In the genomic region with DNA sequence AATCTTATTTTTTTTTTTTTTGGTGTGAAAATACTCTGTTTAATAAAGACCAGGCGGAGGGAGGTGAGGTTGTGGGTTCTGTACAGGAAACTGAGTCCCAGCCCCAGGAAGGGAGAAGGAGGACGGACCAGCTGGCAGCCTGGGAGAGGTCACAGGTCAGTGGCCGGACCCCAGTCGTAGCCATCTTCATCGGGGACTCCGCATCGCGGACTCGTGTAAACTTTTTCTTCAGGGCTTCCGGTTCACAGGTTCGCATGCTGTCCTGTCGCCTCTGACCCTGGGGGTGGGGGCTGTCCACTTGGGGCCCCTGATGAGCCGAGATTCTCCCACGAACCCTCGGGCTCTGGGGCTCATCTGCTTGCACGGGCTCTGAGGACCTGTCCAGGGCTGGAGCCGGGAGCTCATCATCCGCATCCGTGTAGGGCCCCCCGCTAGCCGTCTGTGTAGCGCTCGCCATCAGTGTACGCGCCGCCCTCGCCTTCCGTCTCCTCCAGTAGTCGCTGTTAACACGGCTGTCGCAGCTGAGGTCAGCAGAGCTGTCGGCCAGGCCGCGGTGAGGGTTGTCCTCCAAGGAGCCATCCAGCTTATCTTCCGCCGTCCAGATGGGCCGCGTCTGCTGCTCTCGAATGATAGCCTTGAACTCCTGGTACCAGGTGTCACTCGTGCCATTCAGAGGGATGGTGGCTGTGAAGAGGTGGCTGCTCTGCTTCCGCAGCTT, we compare ENCODE assay signal across 24 cellular contexts.
A peak's percentile ranks its signal among the peaks of the same experiment; 100 is the strongest.
DNase-seq lines count a peak whose midpoint lies in the region; ATAC-seq, FAIRE-seq and TF ChIP-seq lines count a peak whose summit lies in the region.
"Had no signal": no experiment of that assay in that cellular context is flagged by ENCODE, and none has a peak within 500 bp of the region (broad histone marks: within the 10 kb centered on the region; RNA-seq: fewer than 3 reads in every experiment).

No MANE protein-coding gene starts in this region.

- TF ChIP-seq EP300 in K562 (IDR thresholded peaks at IDR 0.05; ENCODE audit: low read length) (no peak), upper lobe of left lung (IDR thresholded peaks at IDR 0.05) (no peak)

- CTCF ChIA-PET in K562 (lab: Yijun Ruan, JAX; ENCODE audit: low intra/inter-chr PET ratio) (no interaction called here), Calu3 (lab: Charles Lee) (no interaction called here)

- peak; percentile 67 for DNase-seq in cardiac septum (ENCODE audit: low spot score)
- no peak for DNase-seq in heart right ventricle
- peak in 1 of 4 experiments; percentile 3 for DNase-seq in K562 (ENCODE audit: extremely low read depth in 1 of 4, low spot score in 3 of 4)
- peak; percentile 57 for DNase-seq in left kidney (ENCODE audit: low read depth, low spot score)
- peak in 1 of 2 donors; percentile 68 for DNase-seq in upper lobe of left lung
- DNase-seq in NCI-H526 treated with DMSO at 0.1 percent for 48 hours (lab: John Stamatoyannopoulos, UW), result no peak
- no peak for DNase-seq in Calu3
- no peak for DNase-seq in T-helper 1 cell
- DNase-seq: activated CD4-positive, alpha-beta T cell treated with anti-CD3 and anti-CD28 coated beads, Interleukin-2, amount 50 U/mL, for 4 hours; activated gamma-delta T cell; activated T-cell treated with anti-CD3 and anti-CD28 coated beads for 4 hours; adrenal gland; central memory CD4-positive, alpha-beta T cell; GF-D8; NCI-H2081 treated with DMSO at 0.1 percent for 48 hours; NCI-H510A treated with DMSO at 0.1 percent for 48 hours; substantia nigra had no signal

- H3K9me3 ChIP-seq in heart right ventricle, result no peaks in the 10 kb centered on the region
- no peaks in the 10 kb centered on the region; the same call in 1 of the 2 replicates for H3K9me3 ChIP-seq in K562 (replicated peaks; ENCODE audit: control insufficient read depth, insufficient read depth, low read depth, low read length)
- no peaks in the 10 kb centered on the region for H3K9me3 ChIP-seq in upper lobe of left lung
- H3K9me3 ChIP-seq: adrenal gland, psoas muscle had no signal

- TF ChIP-seq CTCF in heart right ventricle (IDR thresholded peaks at IDR 0.05), result no peak
- no peak for TF ChIP-seq CTCF in K562 (IDR thresholded peaks at IDR 0.05 in 2 of 3, conservative IDR thresholded peaks at IDR 0.05 in 1 of 3; ENCODE audit: insufficient read depth in 2 of 3, low read depth in 1 of 3, low read length in 3 of 3)
- TF ChIP-seq CTCF in upper lobe of left lung (IDR thresholded peaks at IDR 0.05), result no peak
- no peak for TF ChIP-seq CTCF in Calu3 (IDR thresholded peaks at IDR 0.05; ENCODE audit: unreplicated experiment)

- H3K4me1 ChIP-seq in heart right ventricle (no peaks in the 10 kb centered on the region), K562 (replicated peaks in 1 of 2; ENCODE audit: control insufficient read depth in 2 of 2, insufficient read depth in 2 of 2, low read length in 2 of 2) (no peaks in the 10 kb centered on the region), upper lobe of left lung (no peaks in the 10 kb centered on the region)
- H3K4me1 ChIP-seq: adrenal gland, BLaER1, neural progenitor cell, psoas muscle had no signal

- H3K27me3 ChIP-seq in heart right ventricle (peaks cover 0 to 12% (median 4%) of the 10 kb centered on the region in 7 donors), K562 (ENCODE audit: control insufficient read depth in 2 of 2, insufficient read depth in 2 of 2, low read length in 2 of 2) (no peaks in the 10 kb centered on the region), upper lobe of left lung (no peaks in the 10 kb centered on the region)
- H3K27me3 ChIP-seq: adrenal gland, BLaER1, neural progenitor cell had no signal

- 18 to 20% methylated on average over 40 to 41 of the region's 41 CpGs for WGBS in heart right ventricle, 2 donors
- WGBS in K562 (ENCODE audit: insufficient coverage, low coverage, missing lambda C conversion rate), result 2% methylated on average over 29 of the region's 41 CpGs
- 34 to 43% methylated on average over 6 to 41 of the region's 41 CpGs for WGBS in upper lobe of left lung, 2 donors

- no peak for TF ChIP-seq POLR2A in K562 (conservative IDR thresholded peaks at IDR 0.05)
- no peak for TF ChIP-seq POLR2A in upper lobe of left lung (IDR thresholded peaks at IDR 0.05)

- H3K36me3 Mint-ChIP-seq in Calu3 (ENCODE audit: insufficient read depth, unreplicated experiment), result no peaks in the 10 kb centered on the region
- H3K36me3 Mint-ChIP-seq: neural progenitor cell had no signal

- intact Hi-C loops in cardiac septum (cut with DNase I), result no loop called here
- intact Hi-C loops in heart right ventricle (cut with DNase I), result no loop called here
- intact Hi-C loops in K562 (cut with micrococcal nuclease), result no loop called here
- intact Hi-C loops in Calu3 (cut with micrococcal nuclease; ENCODE audit: unreplicated experiment), result no loop called here

- no peak overlapping the region for H3K4me3 ChIP-seq in heart right ventricle
- no peak overlapping the region for H3K4me3 ChIP-seq in K562
- H3K4me3 ChIP-seq in upper lobe of left lung, result no peak overlapping the region
- H3K4me3 ChIP-seq: adrenal gland, BLaER1, neural progenitor cell, psoas muscle, SK-N-MC had no signal

- no peak overlapping the region for H3K27ac Mint-ChIP-seq in Calu3 (ENCODE audit: unreplicated experiment)
- H3K27ac Mint-ChIP-seq: neural progenitor cell; T-helper 2 cell treated with Interferon-gamma antibody and Interleukin-4, amounts not matched to agents 5 μg/mL and 100 μg/mL, for 36 hours had no signal

- H2AFZ ChIP-seq in K562 (ENCODE audit: low read depth, low read length), result no peak overlapping the region
- H2AFZ ChIP-seq: neural progenitor cell had no signal

- TF ChIP-seq RAD21 in K562 (CRISPR knock-in tag; conservative IDR thresholded peaks at IDR 0.05 in 1 of 2, IDR thresholded peaks at IDR 0.05 in 1 of 2), result no peak

- H3K9ac ChIP-seq in K562 (ENCODE audit: insufficient read depth in 1 of 2, low read depth in 2 of 2, low read length in 2 of 2), result no peak overlapping the region
- H3K9ac ChIP-seq: BLaER1, neural progenitor cell had no signal

- no peak overlapping the region for H3K4me2 ChIP-seq in K562 (ENCODE audit: insufficient read depth, low read length)
- H3K4me2 ChIP-seq: BLaER1, neural progenitor cell had no signal

- POLR2A ChIA-PET in K562 (lab: Yijun Ruan, JAX), result no interaction called here

- H4K20me1 ChIP-seq in K562 (replicated peaks; ENCODE audit: control insufficient read depth, insufficient read depth, low read length), result no peaks in the 10 kb centered on the region
- H4K20me1 ChIP-seq: BLaER1 had no signal

- H3K9me3 Mint-ChIP-seq in Calu3 (ENCODE audit: low read depth, unreplicated experiment), result peaks cover 4% of the 10 kb centered on the region
- H3K9me3 Mint-ChIP-seq: neural progenitor cell had no signal

- H3K36me3 ChIP-seq in heart right ventricle (no peaks in the 10 kb centered on the region), K562 (ENCODE audit: control insufficient read depth, insufficient read depth, low read length) (no peaks in the 10 kb centered on the region), upper lobe of left lung (no peaks in the 10 kb centered on the region)
- H3K36me3 ChIP-seq: adrenal gland, BLaER1, neural progenitor cell had no signal

- H3K79me2 ChIP-seq in K562 (ENCODE audit: control insufficient read depth, insufficient read depth, low read length), result no peaks in the 10 kb centered on the region

- H3K4me1 Mint-ChIP-seq in Calu3 (ENCODE audit: low read depth, unreplicated experiment), result no peaks in the 10 kb centered on the region
- H3K4me1 Mint-ChIP-seq: neural progenitor cell had no signal

- BruUV-seq in K562 (replicated peaks; lab: Mats Ljungman, UMichigan) (no TSS peak), Calu3 (replicated peaks; lab: Mats Ljungman, UMichigan) (no TSS peak)

- no peaks in the 10 kb centered on the region for H3K27me3 Mint-ChIP-seq in Calu3 (ENCODE audit: unreplicated experiment)

- H3K9me1 ChIP-seq in K562 (ENCODE audit: control insufficient read depth, insufficient read depth, low read length), result no peaks in the 10 kb centered on the region

- H3K4me3 Mint-ChIP-seq in Calu3 (ENCODE audit: low read depth, unreplicated experiment), result no peak overlapping the region
- H3K4me3 Mint-ChIP-seq: neural progenitor cell; T-helper 2 cell treated with Interferon-gamma antibody and Interleukin-4, amounts not matched to agents 5 μg/mL and 100 μg/mL, for 36 hours had no signal

- in situ Hi-C loops in K562 (cut with MboI), result no loop called here

- no peak for FAIRE-seq in K562 (lab: Jason Lieb, UNC)
- FAIRE-seq: A204.1, RCC 7860 had no signal

- ATAC-seq in heart right ventricle (no peak), K562 (no peak), upper lobe of left lung (ENCODE audit: low FRiP score in 2 of 2) (peak; percentile 34 to 45)
- ATAC-seq: psoas muscle had no signal

- H3K27ac ChIP-seq in heart right ventricle, result no peak overlapping the region
- H3K27ac ChIP-seq in K562 (ENCODE audit: extremely low read depth, low read depth, low read length), result no peak overlapping the region
- no peak overlapping the region for H3K27ac ChIP-seq in upper lobe of left lung
- H3K27ac ChIP-seq: adrenal gland, BLaER1, neural progenitor cell, psoas muscle, SK-N-MC had no signal

TF ChIP-seq in K562, 482 proteins besides CTCF, POLR2A, EP300 and RAD21:
- TF ChIP-seq CBFA2T2 (conservative IDR thresholded peaks at IDR 0.05) (0 out of 2 replicates have a peak, but pooled peaks have one; percentile 4), PML (IDR thresholded peaks at IDR 0.05; ENCODE audit: low read length) (no peak)

Comparison
In these comparisons a context has a peak if more than half of its experiments do, and no peak if none do; other contexts are left out.
1. DNase-seq: peak in cardiac septum (single experiment) and left kidney (single experiment); none in heart right ventricle (0 of 2), NCI-H526 treated with DMSO at 0.1 percent for 48 hours (single experiment), Calu3 (single experiment) and T-helper 1 cell (0 of 5).
2. ATAC-seq: peak in upper lobe of left lung (2 of 2); none in heart right ventricle (0 of 8) and K562 (single experiment).